Comparison of ENCODE assay signal across 8 cellular contexts in genomic region chr7:95608344-95609173, GRCh38. TPM values are rescaled to one million over a fixed set of nuclear protein-coding genes. Genes with fewer than 3 reads are reported as not detected.
DNase-seq lines count a peak whose midpoint lies in the region; ATAC-seq and TF ChIP-seq lines count a peak whose summit lies in the region.

No MANE protein-coding gene starts in this region.

- H3K4me3 ChIP-seq in right atrium auricular region = peak overlapping the region in 1 of 2 donors; percentile 9

- no peaks in the 10 kb centered on the region for H3K27me3 ChIP-seq in right atrium auricular region

- peak overlapping the region; percentile 99 for H3K27ac Mint-ChIP-seq in progenitor cell of endocrine pancreas

- H3K4me1 Mint-ChIP-seq in progenitor cell of endocrine pancreas (ENCODE audit: low read depth) = peaks cover 54% of the 10 kb centered on the region

- ATAC-seq in GM18858 (IDR thresholded peaks at IDR 0.05; ENCODE audit: unreplicated experiment) = peak; percentile 96
- peak; percentile 99 for ATAC-seq in HG02973 (IDR thresholded peaks at IDR 0.05; ENCODE audit: unreplicated experiment)

- peak overlapping the region; percentile 73 to 97 for H3K27ac ChIP-seq in right atrium auricular region

- peak; percentile 91 for DNase-seq in AG08396 (ENCODE audit: low spot score)
- DNase-seq in NCI-H226 = peak; percentile 52
- DNase-seq in astrocyte of the hippocampus (ENCODE audit: low read depth, low spot score) = peak; percentile 86
- DNase-seq in right atrium auricular region (ENCODE audit: low spot score) = peak; percentile 99
- peak; percentile 70 for DNase-seq in progenitor cell of endocrine pancreas (ENCODE audit: low spot score, unreplicated experiment)
- DNase-seq in stimulated activated CD4-positive, alpha-beta T cell treated with anti-CD3 and anti-CD28 coated beads, Interleukin-12 subunit alpha, Interleukin-12 subunit beta, amount 100 ng/mL, for 4 hours = no peak

- H3K9me3 ChIP-seq in right atrium auricular region = no peaks in the 10 kb centered on the region

- peak overlapping the region; percentile 65 for H3K4me3 Mint-ChIP-seq in progenitor cell of endocrine pancreas (ENCODE audit: low read depth)

- no peaks in the 10 kb centered on the region for H3K36me3 ChIP-seq in right atrium auricular region

- peaks cover 12% of the 10 kb centered on the region for H3K36me3 Mint-ChIP-seq in progenitor cell of endocrine pancreas (ENCODE audit: insufficient read depth)

- peaks cover 0 to 44% of the 10 kb centered on the region in 2 donors for H3K4me1 ChIP-seq in right atrium auricular region

- peaks cover 10% of the 10 kb centered on the region for H3K9me3 Mint-ChIP-seq in progenitor cell of endocrine pancreas (ENCODE audit: low read depth)

- TF ChIP-seq CTCF in right atrium auricular region (IDR thresholded peaks at IDR 0.05) (no peak), progenitor cell of endocrine pancreas (IDR thresholded peaks at IDR 0.05; ENCODE audit: unreplicated experiment) (no peak)

- H3K27me3 Mint-ChIP-seq in progenitor cell of endocrine pancreas = no peaks in the 10 kb centered on the region

RNA-seq across cellular contexts. Expression of gene PDK4, which starts 12.2 kb away (rescaled TPM):
- 100 to 1,000 TPM; 337 to 712 TPM for total RNA-seq in right atrium auricular region
- 21.0 and 29.1 TPM in 2 replicates for total RNA-seq in progenitor cell of endocrine pancreas

Comparison
In these comparisons a context has a peak if more than half of its experiments do, and no peak if none do; other contexts are left out.
1. RNA of gene PDK4, which starts 12.2 kb away (total RNA-seq): 337 to 712 TPM in right atrium auricular region; 21.0 to 29.1 TPM in progenitor cell of endocrine pancreas; every median in the first group is over 10 times any median in the second.